Comparison of ENCODE assay signal across 19 cellular contexts in genomic region chr22:32916025-32916424, GRCh38.
"Had no signal": no experiment of that assay in that cellular context is flagged by ENCODE, and none has a peak within 500 bp of the region (broad histone marks: within the 10 kb centered on the region; RNA-seq: fewer than 3 reads in every experiment).

No MANE protein-coding gene starts in this region.

- H3K4me3 Mint-ChIP-seq: activated CD4-positive, alpha-beta memory T cell treated with anti-CD3 and anti-CD28 coated beads for 36 hours; activated naive CD8-positive, alpha-beta T cell; activated T-helper 1 cell treated with anti-CD3 and anti-CD28 coated beads, Interleukin-12 subunit alpha, Interleukin-12 subunit beta, Interleukin-2, Interleukin-4 antibody, amounts not matched to agents 30 ng/mL and 10 ng/mL and 1 ng/mL, durations not matched to agents 14 hours and 24 hours and 36 hours; nephron; WTC11 had no signal

- DNase-seq: activated CD4-positive, alpha-beta memory T cell treated with anti-CD3 and anti-CD28 coated beads for 36 hours; activated CD4-positive, alpha-beta T cell treated with anti-CD3 and anti-CD28 coated beads for 4 hours; activated T-cell treated with anti-CD3 and anti-CD28 coated beads for 4 hours; amniotic stem cell; dermis blood vessel endothelial cell; effector memory CD4-positive, alpha-beta T cell; heart right ventricle; left lung; midbrain; nucleus accumbens; retina; stimulated activated naive CD4-positive, alpha-beta T cell; upper lobe of right lung had no signal

- H3K27ac ChIP-seq: esophagus muscularis mucosa, heart right ventricle, left lung, upper lobe of right lung had no signal

- ATAC-seq: heart right ventricle, left lung, upper lobe of right lung, WTC11 had no signal

- H3K4me1 ChIP-seq: left lung, upper lobe of right lung had no signal

- FAIRE-seq: endothelial cell of umbilical vein had no signal

- H3K27me3 ChIP-seq: esophagus muscularis mucosa, left lung, upper lobe of right lung had no signal

- H3K4me3 ChIP-seq: esophagus muscularis mucosa, heart right ventricle, left lung, upper lobe of right lung had no signal

- H3K9me3 ChIP-seq: upper lobe of right lung had no signal

- H3K27ac Mint-ChIP-seq: activated CD4-positive, alpha-beta memory T cell treated with anti-CD3 and anti-CD28 coated beads for 36 hours; activated naive CD8-positive, alpha-beta T cell; activated T-helper 1 cell treated with anti-CD3 and anti-CD28 coated beads, Interleukin-12 subunit alpha, Interleukin-12 subunit beta, Interleukin-2, Interleukin-4 antibody, amounts not matched to agents 30 ng/mL and 10 ng/mL and 1 ng/mL, durations not matched to agents 14 hours and 24 hours and 36 hours; WTC11 had no signal

- H3K36me3 ChIP-seq: esophagus muscularis mucosa, heart right ventricle, left lung, upper lobe of right lung had no signal

- H3K36me3 Mint-ChIP-seq: activated CD4-positive, alpha-beta memory T cell treated with anti-CD3 and anti-CD28 coated beads for 36 hours had no signal
